In genomic region chr1:53284224-53285020, GRCh38 we compare ENCODE assay signal across 13 cellular contexts. TPM values are rescaled to one million over a fixed set of nuclear protein-coding genes. Genes with fewer than 3 reads are reported as not detected.
DNase-seq lines count a peak whose midpoint lies in the region; ATAC-seq and TF ChIP-seq lines count a peak whose summit lies in the region.
"Had no signal": no experiment of that assay in that cellular context is flagged by ENCODE, and none has a peak within 500 bp of the region (broad histone marks: within the 10 kb centered on the region; RNA-seq: fewer than 3 reads in every experiment).

No MANE protein-coding gene starts in this region.

- H2AFZ ChIP-seq in osteoblast (ENCODE audit: low read length), result no peak overlapping the region

- H3K4me2 ChIP-seq in osteoblast (ENCODE audit: insufficient read depth, low read length), result no peak overlapping the region

- DNase-seq in CD4-positive, CD25-positive, alpha-beta regulatory T cell, result no peak
- DNase-seq in H7 (peak; percentile 4), WERI-Rb-1 (no peak), osteoblast (ENCODE audit: insufficient read length, low spot score, missing footprints) (peak; percentile 73), superior temporal gyrus (ENCODE audit: extremely low spot score) (no peak), NAMALWA (ENCODE audit: low spot score) (no peak)
- DNase-seq: Caco-2; CD8-positive, alpha-beta memory T cell; DMS53; GF-D8; HCEC 1CT had no signal

- no peaks in the 10 kb centered on the region for H3K9me3 ChIP-seq in CD4-positive, CD25-positive, alpha-beta regulatory T cell (ENCODE audit: control insufficient read depth in 2 of 2, low read length in 2 of 2)
- H3K9me3 ChIP-seq in WERI-Rb-1 (ENCODE audit: severe bottlenecking) (no peaks in the 10 kb centered on the region), osteoblast (ENCODE audit: low read depth, low read length) (no peaks in the 10 kb centered on the region)
- H3K9me3 ChIP-seq: Caco-2 had no signal

- H3K4me3 Mint-ChIP-seq in CD4-positive, CD25-positive, alpha-beta regulatory T cell, result no peak overlapping the region
- H3K4me3 Mint-ChIP-seq: CD14-positive monocyte; CD8-positive, alpha-beta memory T cell had no signal

- no peak for ATAC-seq in CD4-positive, CD25-positive, alpha-beta regulatory T cell (ENCODE audit: low read depth in 2 of 2)

- H3K4me1 Mint-ChIP-seq in CD4-positive, CD25-positive, alpha-beta regulatory T cell, result peaks cover 0 to 4% (median 0%) of the 10 kb centered on the region in 4 donors

- TF ChIP-seq CTCF in WERI-Rb-1 (IDR thresholded peaks at IDR 0.05; ENCODE audit: low read depth, low read length) (no peak), osteoblast (IDR thresholded peaks at IDR 0.05; ENCODE audit: extremely low read depth, low read depth, low read length) (no peak)

- no peak overlapping the region for H3K27ac ChIP-seq in CD4-positive, CD25-positive, alpha-beta regulatory T cell (ENCODE audit: insufficient read depth, low read length, poor library complexity, severe bottlenecking)
- H3K27ac ChIP-seq in WERI-Rb-1 (peak overlapping the region; percentile 19; the same call in 1 of the 2 replicates), osteoblast (ENCODE audit: low read depth, low read length) (no peak overlapping the region)
- H3K27ac ChIP-seq: HL-60 had no signal

- no peaks in the 10 kb centered on the region for H3K27me3 Mint-ChIP-seq in CD4-positive, CD25-positive, alpha-beta regulatory T cell
- H3K27me3 Mint-ChIP-seq: CD8-positive, alpha-beta memory T cell had no signal

- H3K27me3 ChIP-seq in CD4-positive, CD25-positive, alpha-beta regulatory T cell (ENCODE audit: control insufficient read depth, insufficient read depth, low read length), result no peaks in the 10 kb centered on the region
- no peaks in the 10 kb centered on the region for H3K27me3 ChIP-seq in H7 (ENCODE audit: control insufficient read depth, insufficient read depth, low read length)
- no peaks in the 10 kb centered on the region for H3K27me3 ChIP-seq in WERI-Rb-1 (ENCODE audit: insufficient read depth, low read depth, severe bottlenecking)
- no peaks in the 10 kb centered on the region for H3K27me3 ChIP-seq in osteoblast (ENCODE audit: insufficient read depth, low read length)

- H3K4me1 ChIP-seq in CD4-positive, CD25-positive, alpha-beta regulatory T cell (ENCODE audit: control insufficient read depth, insufficient read depth, low read length, poor library complexity, severe bottlenecking), result no peaks in the 10 kb centered on the region
- peaks cover 11% of the 10 kb centered on the region for H3K4me1 ChIP-seq in osteoblast (ENCODE audit: insufficient read depth, low read length)
- H3K4me1 ChIP-seq: Caco-2 had no signal

- peaks cover 4% of the 10 kb centered on the region for H4K20me1 ChIP-seq in osteoblast (ENCODE audit: insufficient read depth, low read length)

- H3K27ac Mint-ChIP-seq in CD4-positive, CD25-positive, alpha-beta regulatory T cell, result peak overlapping the region in 2 of 3 donors; percentile 44 to 62

- H3K79me2 ChIP-seq in osteoblast (ENCODE audit: insufficient read depth, low read length), result no peaks in the 10 kb centered on the region

- H3K36me3 Mint-ChIP-seq in CD4-positive, CD25-positive, alpha-beta regulatory T cell, result peaks cover 4% of the 10 kb centered on the region

- H3K4me3 ChIP-seq in CD4-positive, CD25-positive, alpha-beta regulatory T cell (ENCODE audit: low read depth, low read length), result no peak overlapping the region
- H3K4me3 ChIP-seq in H7 (ENCODE audit: insufficient read depth, low read depth, low read length) (no peak overlapping the region), WERI-Rb-1 (ENCODE audit: low read depth, low read length) (no peak overlapping the region), osteoblast (ENCODE audit: insufficient read depth, low read length) (no peak overlapping the region)

- peaks cover 10% of the 10 kb centered on the region for H3K36me3 ChIP-seq in CD4-positive, CD25-positive, alpha-beta regulatory T cell (ENCODE audit: control insufficient read depth, insufficient read depth, low read length)
- H3K36me3 ChIP-seq in H7 (replicated peaks; ENCODE audit: control insufficient read depth, insufficient read depth, low read length) (peaks cover 39% of the 10 kb centered on the region), WERI-Rb-1 (peaks cover 70% of the 10 kb centered on the region), osteoblast (ENCODE audit: insufficient read depth, low read length) (no peaks in the 10 kb centered on the region)

- H3K9me3 Mint-ChIP-seq in CD4-positive, CD25-positive, alpha-beta regulatory T cell, result no peaks in the 10 kb centered on the region
- H3K9me3 Mint-ChIP-seq: CD14-positive monocyte; CD8-positive, alpha-beta memory T cell had no signal

RNA-seq across cellular contexts. Expression of gene LRP8, which starts 43.4 kb away (rescaled TPM):
- 23.7 TPM for total RNA-seq in CD4-positive, CD25-positive, alpha-beta regulatory T cell
- 1 to 10 TPM; 1.0 to 3.3 (median 1.9) TPM for polyA plus RNA-seq in CD4-positive, CD25-positive, alpha-beta regulatory T cell
- 144 and 157 TPM in 2 replicates for total RNA-seq in H7 (2014; rRNA removed; shearing (Covaris generic))
- total RNA-seq in osteoblast, result 8.3 and 11.2 TPM in 2 replicates

RNA-seq across cellular contexts. Expression of gene MAGOH, which starts 46.1 kb away (rescaled TPM):
- 58.1 TPM for total RNA-seq in CD4-positive, CD25-positive, alpha-beta regulatory T cell
- polyA plus RNA-seq in CD4-positive, CD25-positive, alpha-beta regulatory T cell, result 100 to 1,000 TPM in 1 of 4 donors, 10 to 100 TPM in 3; 89.8 to 102 (median 95.6) TPM
- total RNA-seq in H7 (2014; rRNA removed; shearing (Covaris generic)), result 48.7 and 52.9 TPM in 2 replicates
- 15.6 and 22.8 TPM in 2 replicates for total RNA-seq in osteoblast

Comparison
In these comparisons a context has a peak if more than half of its experiments do, and no peak if none do; other contexts are left out.
1. DNase-seq: peak in H7 (single experiment) and osteoblast (single experiment); none in CD4-positive, CD25-positive, alpha-beta regulatory T cell (0 of 3), WERI-Rb-1 (single experiment), superior temporal gyrus (single experiment) and NAMALWA (single experiment).